23 cellular contexts compared by ENCODE assay signal in genomic region chr10:107206856-107207255, GRCh38. TPM values are rescaled to one million over a fixed set of nuclear protein-coding genes. Genes with fewer than 3 reads are reported as not detected.
DNase-seq lines count a peak whose midpoint lies in the region; ATAC-seq, FAIRE-seq and TF ChIP-seq lines count a peak whose summit lies in the region.
"Had no signal": no experiment of that assay in that cellular context is flagged by ENCODE, and none has a peak within 500 bp of the region (broad histone marks: within the 10 kb centered on the region; RNA-seq: fewer than 3 reads in every experiment).

No MANE protein-coding gene starts in this region.

- POLR2A ChIA-PET in H1 (lab: Charles Lee; ENCODE audit: partially characterized antibody): no interaction called here

- H2BK5ac ChIP-seq in H1 (ENCODE audit: low read depth, low read length): no peak overlapping the region

- H3K27ac Mint-ChIP-seq in activated naive CD4-positive, alpha-beta T cell treated with anti-CD3 and anti-CD28 coated beads, Interleukin-2, amount 50 U/mL, for 72 hours: no peak overlapping the region
- H3K27ac Mint-ChIP-seq: CD14-positive monocyte; CD8-positive, alpha-beta T cell; H9; IgD-negative memory B cell had no signal

- no peak overlapping the region for H2BK20ac ChIP-seq in H1 (ENCODE audit: low read length)

- no peak overlapping the region for H3K9ac ChIP-seq in H1 (replicated peaks in 1 of 4; ENCODE audit: extremely low read depth in 1 of 4, low read depth in 3 of 4, low read length in 3 of 4)
- H3K9ac ChIP-seq: BLaER1 had no signal

- H3K9me3 ChIP-seq in H1 (ENCODE audit: insufficient read depth in 2 of 2, low read depth in 1 of 2, low read length in 1 of 2) (no peaks in the 10 kb centered on the region), MG63 (no peaks in the 10 kb centered on the region)
- H3K9me3 ChIP-seq: A549, BLaER1 had no signal

- H3K36me3 ChIP-seq in H1 (ENCODE audit: control insufficient read depth in 2 of 4, insufficient read depth in 4 of 4, low read length in 3 of 4) (no peaks in the 10 kb centered on the region), MG63 (no peaks in the 10 kb centered on the region)
- H3K36me3 ChIP-seq: BLaER1 had no signal

- WGBS in H1 (ENCODE audit: extremely low coverage in 1 of 2, insufficient coverage in 1 of 2, insufficient read length in 1 of 2, insufficient replicate concordance in 2 of 2, low coverage in 1 of 2, low lambda C conversion rate in 2 of 2, missing lambda C conversion rate in 1 of 2), 2 experiments: 91% methylated on average over 4 of the region's 4 CpGs; no CpG with 5 or more reads in 1 of the 2 experiments

- H4K20me1 ChIP-seq in H1 (replicated peaks in 1 of 2; ENCODE audit: control insufficient read depth in 1 of 2, insufficient read depth in 2 of 2, low read length in 2 of 2): no peaks in the 10 kb centered on the region
- H4K20me1 ChIP-seq: BLaER1 had no signal

- H3K23me2 ChIP-seq in H1 (ENCODE audit: low read depth, low read length): no peaks in the 10 kb centered on the region

- no peak overlapping the region for H3K18ac ChIP-seq in H1 (ENCODE audit: extremely low read depth, low read length)

- CTCF ChIA-PET in H1 (lab: Charles Lee; ENCODE audit: partially characterized antibody): interaction anchor here (0.8 kb wide), 1 partner anchor 22 kb away, joined by 4 read pairs; no protein-coding TSS in a partner anchor

- no peak overlapping the region for H3K27ac ChIP-seq in H1 (ENCODE audit: low read depth, low read length)
- H3K27ac ChIP-seq: A549, BLaER1 had no signal

- H4K91ac ChIP-seq in H1 (replicated peaks; ENCODE audit: insufficient read length, low read length): no peak overlapping the region

- no peak overlapping the region for H3K56ac ChIP-seq in H1 (replicated peaks; ENCODE audit: insufficient read length, low read depth, low read length)

- H3K14ac ChIP-seq in H1 (ENCODE audit: insufficient read length): no peak overlapping the region

- no peaks in the 10 kb centered on the region for H3K4me1 ChIP-seq in H1 (replicated peaks in 1 of 4; ENCODE audit: control insufficient read depth in 3 of 4, insufficient read depth in 4 of 4, low read length in 3 of 4)
- H3K4me1 ChIP-seq: A549, BLaER1 had no signal

- no peak overlapping the region for H4K8ac ChIP-seq in H1 (ENCODE audit: extremely low read depth, insufficient read depth, low read length)

- no peak for FAIRE-seq in H1 (lab: Jason Lieb, UNC)
- FAIRE-seq: A549, GM12878, HepG2 had no signal

- TF ChIP-seq CTCF in H1 (IDR thresholded peaks at IDR 0.05; ENCODE audit: control extremely low read depth in 1 of 3, insufficient read depth in 1 of 3, low read depth in 1 of 3, low read length in 3 of 3): no peak

- in situ Hi-C loops in SK-MEL-5 (cut with HindIII; ENCODE audit: low pct_unique_long_range_greater_than_20kb, low sequenced_read_pairs): no loop called here

- no peak for ATAC-seq in activated naive CD4-positive, alpha-beta T cell treated with anti-CD3 and anti-CD28 coated beads, Interleukin-2, amount 50 U/mL, for 72 hours
- ATAC-seq: A549; CD8-positive, alpha-beta T cell; GM12878; HepG2 had no signal

- no peaks in the 10 kb centered on the region for H3K79me1 ChIP-seq in H1 (ENCODE audit: low read depth, low read length)

- H3K4me3 ChIP-seq in H1 (ENCODE audit: extremely low read depth in 1 of 4, insufficient read depth in 2 of 4, low read depth in 3 of 4, low read length in 4 of 4): no peak overlapping the region
- H3K4me3 ChIP-seq in MG63: no peak overlapping the region
- H3K4me3 ChIP-seq: A549, BLaER1, GM12878 had no signal

- H2AK5ac ChIP-seq in H1 (ENCODE audit: low read depth, low read length): no peak overlapping the region

- TF ChIP-seq EP300 in H1 (IDR thresholded peaks at IDR 0.05; ENCODE audit: borderline replicate concordance in 1 of 2, low read depth in 2 of 2, low read length in 2 of 2): no peak

- H3K23ac ChIP-seq in H1 (ENCODE audit: insufficient read length): no peak overlapping the region

- peaks cover 16 to 26% of the 10 kb centered on the region in 2 donors for H3K9me3 Mint-ChIP-seq in activated naive CD4-positive, alpha-beta T cell treated with anti-CD3 and anti-CD28 coated beads, Interleukin-2, amount 50 U/mL, for 72 hours
- H3K9me3 Mint-ChIP-seq: H9 had no signal

- TF ChIP-seq RAD21 in H1 (IDR thresholded peaks at IDR 0.05 in 1 of 2, conservative IDR thresholded peaks at IDR 0.05 in 1 of 2; ENCODE audit: low read depth in 2 of 2, low read length in 2 of 2): peak; percentile 9 to 25; a peak in 1 of 4 replicates

- no peak overlapping the region for H4K5ac ChIP-seq in H1 (ENCODE audit: insufficient read length, low read depth, low read length)

- H3K4ac ChIP-seq in H1 (replicated peaks; ENCODE audit: insufficient read length, low read depth, low read length): no peak overlapping the region

- no peak overlapping the region for H2AFZ ChIP-seq in H1 (ENCODE audit: low read length)

- no peak overlapping the region for H2BK15ac ChIP-seq in H1 (ENCODE audit: low read length)

- no peak for TF ChIP-seq POLR2A in H1 (IDR thresholded peaks at IDR 0.05; ENCODE audit: control extremely low read depth in 1 of 2, low read depth in 2 of 2, low read length in 2 of 2)

- no peak overlapping the region for H3K4me2 ChIP-seq in H1 (ENCODE audit: insufficient read depth in 1 of 2, low read depth in 2 of 2, low read length in 2 of 2)
- H3K4me2 ChIP-seq: A549, BLaER1 had no signal

- H3K27me3 ChIP-seq in H1 (replicated peaks in 1 of 4; ENCODE audit: control insufficient read depth in 3 of 4, extremely low read depth in 1 of 4, insufficient read depth in 3 of 4, low read length in 3 of 4) (no peaks in the 10 kb centered on the region), MG63 (no peaks in the 10 kb centered on the region)
- H3K27me3 ChIP-seq: BLaER1 had no signal

- peak; percentile 13 for DNase-seq in SK-MEL-5 (ENCODE audit: low read depth, low spot score)
- no peak for DNase-seq in H1 (ENCODE audit: low read depth in 1 of 2, low spot score in 2 of 2)
- peak; percentile 6 for DNase-seq in midbrain (lab: John Stamatoyannopoulos, UW)
- peak; percentile 15 for DNase-seq in superior temporal gyrus (ENCODE audit: extremely low spot score)
- no peak for DNase-seq in NCI-H146 treated with DMSO at 0.1 percent for 48 hours (lab: John Stamatoyannopoulos, UW; ENCODE audit: unreplicated experiment)
- no peak for DNase-seq in MG63
- no peak for DNase-seq in activated naive CD4-positive, alpha-beta T cell treated with anti-CD3 and anti-CD28 coated beads, Interleukin-2, amount 50 U/mL, for 72 hours (ENCODE audit: low spot score in 2 of 2)
- DNase-seq: AML-193; CD8-positive, alpha-beta T cell; COR-L47; DMS 273 treated with DMSO at 0.1 percent for 48 hours; DMS53; DND-41; EL; GOT3; H9 had no signal

- H2BK12ac ChIP-seq in H1 (ENCODE audit: low read depth, low read length): no peak overlapping the region

- H3K36me3 Mint-ChIP-seq in activated naive CD4-positive, alpha-beta T cell treated with anti-CD3 and anti-CD28 coated beads, Interleukin-2, amount 50 U/mL, for 72 hours: no peaks in the 10 kb centered on the region
- H3K36me3 Mint-ChIP-seq: CD14-positive monocyte; CD8-positive, alpha-beta T cell had no signal

- no peak overlapping the region for H2BK120ac ChIP-seq in H1 (replicated peaks; ENCODE audit: low read depth, low read length)

- H3K79me2 ChIP-seq in H1 (ENCODE audit: control insufficient read depth in 1 of 2, insufficient read depth in 2 of 2, low read length in 2 of 2): no peaks in the 10 kb centered on the region

TF ChIP-seq in H1, 55 proteins besides CTCF, POLR2A, EP300 and RAD21:
- TF ChIP-seq NANOG (IDR thresholded peaks at IDR 0.05; ENCODE audit: insufficient read depth, low read depth, low read length, poor library complexity, severe bottlenecking) (no peak), GABPA (IDR thresholded peaks at IDR 0.05; ENCODE audit: borderline replicate concordance, insufficient read depth, low read length) (no peak), KDM5A (IDR thresholded peaks at IDR 0.05; ENCODE audit: low read length) (no peak), POLR2AphosphoS5 (IDR thresholded peaks at IDR 0.05; ENCODE audit: low read depth, low read length) (no peak), CBX8 (IDR thresholded peaks at IDR 0.05; ENCODE audit: borderline replicate concordance, low read depth, low read length) (no peak), JUN (IDR thresholded peaks at IDR 0.05; ENCODE audit: low read depth, low read length) (no peak), BRCA1 (IDR thresholded peaks at IDR 0.05; ENCODE audit: low read depth, low read length) (no peak), RNF2 (IDR thresholded peaks at IDR 0.05; ENCODE audit: borderline replicate concordance, low read depth, low read length, missing control alignments, poor library complexity, severe bottlenecking) (no peak), MAFK (IDR thresholded peaks at IDR 0.05; ENCODE audit: low read depth, low read length) (no peak), HDAC6 (IDR thresholded peaks at IDR 0.05; ENCODE audit: low read depth, low read length) (no peak), NRF1 (IDR thresholded peaks at IDR 0.05; ENCODE audit: low read depth, low read length) (no peak), KDM4A (IDR thresholded peaks at IDR 0.05; ENCODE audit: low read depth, low read length, severe bottlenecking) (no peak), BCL11A (IDR thresholded peaks at IDR 0.05; ENCODE audit: low read depth in 2 of 2, low read length in 2 of 2) (no peak)

RNA-seq across cellular contexts. Expression of gene SORCS1, which starts 42.4 kb away (rescaled TPM):
- total RNA-seq in SK-MEL-5 (2014; rRNA removed; shearing (Covaris generic)): 6.4 and 6.9 TPM in 2 replicates
- polyA plus RNA-seq in SK-MEL-5 (2015; cell fraction: cytosol; rRNA removed): 3.3 and 5.1 TPM in 2 replicates
- polyA plus RNA-seq in SK-MEL-5 (2015; cell fraction: nucleus; rRNA removed): 18.7 and 21.0 TPM in 2 replicates
- 4.6 and 4.9 TPM in 2 replicates for total RNA-seq in H1 (2021; fragmentation: NEBNext Ultra II Directional; extraction: Animal tissue kit (Norgen Biotek cat#: 25700))
- polyA plus RNA-seq in H1 (2011; rRNA removed): 4.1 and 4.4 TPM in 2 replicates
- polyA plus RNA-seq in H1 (2011; cell fraction: cytosol; rRNA removed): 4.5 TPM
- 7.3 TPM for polyA plus RNA-seq in H1 (2011; cell fraction: nucleus; rRNA removed)
- 4.0 to 4.4 TPM (median 4.1 TPM) in 4 replicates for polyA plus RNA-seq in H1 (2012, experiment 1 of 2)
- 0.41 TPM for polyA plus RNA-seq in H1 (2012, experiment 2 of 2)
- 4.5 TPM for polyA plus RNA-seq in H1 (2013, experiment 1 of 2)
- 4.0 TPM for polyA plus RNA-seq in H1 (2013, experiment 2 of 2)
- 15.1 and 19.3 TPM in 2 replicates for polyA minus RNA-seq in H1 (2011; rRNA and poly(A)+ RNA removed)
- polyA minus RNA-seq in H1 (2011; cell fraction: cytosol; rRNA and poly(A)+ RNA removed): 4.3 TPM
- polyA minus RNA-seq in H1 (2011; cell fraction: nucleus; rRNA and poly(A)+ RNA removed): 20.0 TPM
- not detected in 2 replicates for total RNA-seq in MG63 (2014; rRNA removed; shearing (Covaris generic); ENCODE audit: low replicate concordance)
- not detected for total RNA-seq in activated naive CD4-positive, alpha-beta T cell treated with anti-CD3 and anti-CD28 coated beads, Interleukin-2, amount 50 U/mL, for 72 hours
- total RNA-seq: CD8-positive, alpha-beta T cell; G401; HepG2 had no signal
- polyA plus RNA-seq: A549, HepG2, IgD-negative memory B cell had no signal

Comparison
In these comparisons a context has a peak if more than half of its experiments do, and no peak if none do; other contexts are left out.
1. DNase-seq: peak in SK-MEL-5 (single experiment), midbrain (single experiment) and superior temporal gyrus (single experiment); none in H1 (0 of 2), NCI-H146 treated with DMSO at 0.1 percent for 48 hours (single experiment), MG63 (single experiment) and activated naive CD4-positive, alpha-beta T cell treated with anti-CD3 and anti-CD28 coated beads, Interleukin-2, amount 50 U/mL, for 72 hours (0 of 2).